ENCODE assay signal across 24 cellular contexts in the genomic region with DNA sequence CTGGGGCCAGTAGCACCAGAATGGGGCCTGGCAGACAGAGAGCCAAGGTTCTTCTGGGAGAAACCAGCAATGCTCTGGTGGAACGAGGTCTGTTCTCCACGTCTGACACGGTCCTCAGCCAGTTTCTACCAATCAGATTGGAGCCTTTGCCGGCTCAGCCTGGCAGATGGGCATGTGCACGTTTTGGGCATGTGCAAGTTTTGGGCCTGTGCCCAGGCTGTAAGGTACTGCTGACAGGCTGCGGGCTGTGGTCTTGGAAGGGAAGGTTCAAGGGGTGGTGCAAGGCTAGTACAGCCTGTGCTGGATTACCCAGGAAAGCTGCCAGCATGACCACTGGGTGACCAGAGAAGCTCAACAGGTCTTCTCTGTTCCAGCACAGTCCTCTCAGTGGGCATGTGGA.
DNase-seq lines count a peak whose midpoint lies in the region; ATAC-seq and TF ChIP-seq lines count a peak whose summit lies in the region.
"Had no signal": no experiment of that assay in that cellular context is flagged by ENCODE, and none has a peak within 500 bp of the region (broad histone marks: within the 10 kb centered on the region; RNA-seq: fewer than 3 reads in every experiment).

No MANE protein-coding gene starts in this region.

- peaks cover 25% of the 10 kb centered on the region for H3K4me1 Mint-ChIP-seq in GM23338

- DNase-seq in DMS 273 (lab: John Stamatoyannopoulos, UW; ENCODE audit: unreplicated experiment), result peak; percentile 92
- DNase-seq in MG63, result peak; percentile 17
- DNase-seq in fibroblast of mammary gland (ENCODE audit: low read depth), result peak; percentile 81
- DNase-seq in psoas muscle, result peak; percentile 67 to 79
- no peak for DNase-seq in GM23338 (ENCODE audit: low spot score)
- DNase-seq: activated CD4-positive, alpha-beta T cell treated with anti-CD3 and anti-CD28 coated beads, Interleukin-2, amount 50 U/mL, for 48 hours; activated gamma-delta T cell; brain microvascular endothelial cell; CD8-positive, alpha-beta T cell; DND-41; NCI-H1417 treated with DMSO at 0.1 percent for 48 hours; NCI-H82; PC-9; SJCRH30; stimulated activated CD4-positive, alpha-beta T cell treated with anti-CD3 and anti-CD28 coated beads, Interleukin-4, amount 100 ng/mL, for 24 hours; T-helper 2 cell had no signal

- H3K27me3 ChIP-seq in MG63 (no peaks in the 10 kb centered on the region), psoas muscle (ENCODE audit: insufficient read depth in 3 of 3, low read length in 2 of 3) (no peaks in the 10 kb centered on the region), GM23338 (ENCODE audit: insufficient read depth) (no peaks in the 10 kb centered on the region)
- H3K27me3 ChIP-seq: brain microvascular endothelial cell, SJCRH30 had no signal

- H3K36me3 Mint-ChIP-seq in GM23338 (ENCODE audit: low read depth), result no peaks in the 10 kb centered on the region
- H3K36me3 Mint-ChIP-seq: CD8-positive, alpha-beta T cell; mesothelial cell of epicardium; type B pancreatic cell had no signal

- TF ChIP-seq CTCF in fibroblast of mammary gland (conservative IDR thresholded peaks at IDR 0.05; ENCODE audit: control insufficient read depth, insufficient read depth, low read depth, low read length), result no peak
- no peak for TF ChIP-seq CTCF in psoas muscle (IDR thresholded peaks at IDR 0.05)
- no peak for TF ChIP-seq CTCF in GM23338 (conservative IDR thresholded peaks at IDR 0.05; ENCODE audit: low read depth in 2 of 2)

- no peaks in the 10 kb centered on the region for H3K79me2 ChIP-seq in GM23338 (replicated peaks; ENCODE audit: insufficient read depth)

- WGBS in psoas muscle, 3 donors, result 34 to 58% (median 37%) methylated on average over 6 of the region's 6 CpGs

- H3K9me3 Mint-ChIP-seq in GM23338, result no peaks in the 10 kb centered on the region
- H3K9me3 Mint-ChIP-seq: CD8-positive, alpha-beta T cell; nephron had no signal

- H3K27ac ChIP-seq in psoas muscle (no peak overlapping the region), GM23338 (ENCODE audit: low read depth) (no peak overlapping the region)
- H3K27ac ChIP-seq: brain microvascular endothelial cell, PC-9, SJCRH30 had no signal

- no peak overlapping the region for H3K27ac Mint-ChIP-seq in GM23338
- H3K27ac Mint-ChIP-seq: CD8-positive, alpha-beta T cell; mesothelial cell of epicardium; nephron; stimulated activated naive CD8-positive, alpha-beta T cell treated with anti-CD3 and anti-CD28 coated beads, Interleukin-15, Interleukin-2, amounts not matched to agents 100 ng/mL and 50 ng/mL, for 24 hours; type B pancreatic cell had no signal

- H3K9me3 ChIP-seq in MG63 (no peaks in the 10 kb centered on the region), psoas muscle (no peaks in the 10 kb centered on the region)
- H3K9me3 ChIP-seq: SJCRH30 had no signal

- H3K36me3 ChIP-seq in MG63, result no peaks in the 10 kb centered on the region
- H3K36me3 ChIP-seq in psoas muscle (ENCODE audit: insufficient read depth in 1 of 2, low read depth in 1 of 2), result no peaks in the 10 kb centered on the region
- no peaks in the 10 kb centered on the region for H3K36me3 ChIP-seq in GM23338 (ENCODE audit: insufficient read depth)
- H3K36me3 ChIP-seq: brain microvascular endothelial cell, SJCRH30 had no signal

- H3K4me2 ChIP-seq in GM23338, result no peak overlapping the region
- H3K4me2 ChIP-seq: PC-9, smooth muscle cell had no signal

- H3F3A ChIP-seq in GM23338 (replicated peaks; ENCODE audit: low read depth), result no peaks in the 10 kb centered on the region

- H3K4me1 ChIP-seq in psoas muscle (peaks cover 9% of the 10 kb centered on the region), GM23338 (ENCODE audit: insufficient read depth) (no peaks in the 10 kb centered on the region)
- H3K4me1 ChIP-seq: SJCRH30 had no signal

- H3K9me2 ChIP-seq in GM23338 (ENCODE audit: insufficient read depth), result no peaks in the 10 kb centered on the region

- H3K4me3 Mint-ChIP-seq in GM23338, result no peak overlapping the region
- H3K4me3 Mint-ChIP-seq: CD8-positive, alpha-beta T cell; mesothelial cell of epicardium; nephron; stimulated activated naive CD8-positive, alpha-beta T cell treated with anti-CD3 and anti-CD28 coated beads, Interleukin-15, Interleukin-2, amounts not matched to agents 100 ng/mL and 50 ng/mL, for 24 hours; type B pancreatic cell had no signal

- no peak overlapping the region for H3K4me3 ChIP-seq in MG63
- H3K4me3 ChIP-seq in fibroblast of mammary gland (ENCODE audit: control insufficient read depth, low read depth, low read length), result no peak overlapping the region
- no peak overlapping the region for H3K4me3 ChIP-seq in psoas muscle
- no peak overlapping the region for H3K4me3 ChIP-seq in GM23338
- H3K4me3 ChIP-seq: PC-9, SJCRH30, smooth muscle cell had no signal

- ATAC-seq in psoas muscle (peak; percentile 29 to 95 (median 86)), GM23338 (no peak), HG03520 (IDR thresholded peaks at IDR 0.05; ENCODE audit: unreplicated experiment) (no peak), GM18873 (IDR thresholded peaks at IDR 0.05; ENCODE audit: low FRiP score, unreplicated experiment) (no peak), HG03175 (IDR thresholded peaks at IDR 0.05; ENCODE audit: unreplicated experiment) (no peak)
- ATAC-seq: CD8-positive, alpha-beta T cell had no signal

- intact Hi-C loops in psoas muscle (cut with DNase I), result no loop called here

- H2AFZ ChIP-seq in GM23338, result no peak overlapping the region
- H2AFZ ChIP-seq: PC-9 had no signal

- H4K20me1 ChIP-seq in GM23338 (replicated peaks; ENCODE audit: insufficient read depth), result no peaks in the 10 kb centered on the region

- H3K27me3 Mint-ChIP-seq in GM23338 (ENCODE audit: insufficient read depth, low read depth, poor library complexity), result peaks cover 5% of the 10 kb centered on the region
- H3K27me3 Mint-ChIP-seq: stimulated activated naive CD8-positive, alpha-beta T cell treated with anti-CD3 and anti-CD28 coated beads, Interleukin-15, Interleukin-2, amounts not matched to agents 100 ng/mL and 50 ng/mL, for 24 hours had no signal

TF ChIP-seq in GM23338, 12 proteins besides CTCF, POLR2A, EP300 and RAD21 (continues in another document):
- TF ChIP-seq ZNF114 (CRISPR knock-in tag; IDR thresholded peaks at IDR 0.05), result no peak
- TF ChIP-seq, protein P1, sequence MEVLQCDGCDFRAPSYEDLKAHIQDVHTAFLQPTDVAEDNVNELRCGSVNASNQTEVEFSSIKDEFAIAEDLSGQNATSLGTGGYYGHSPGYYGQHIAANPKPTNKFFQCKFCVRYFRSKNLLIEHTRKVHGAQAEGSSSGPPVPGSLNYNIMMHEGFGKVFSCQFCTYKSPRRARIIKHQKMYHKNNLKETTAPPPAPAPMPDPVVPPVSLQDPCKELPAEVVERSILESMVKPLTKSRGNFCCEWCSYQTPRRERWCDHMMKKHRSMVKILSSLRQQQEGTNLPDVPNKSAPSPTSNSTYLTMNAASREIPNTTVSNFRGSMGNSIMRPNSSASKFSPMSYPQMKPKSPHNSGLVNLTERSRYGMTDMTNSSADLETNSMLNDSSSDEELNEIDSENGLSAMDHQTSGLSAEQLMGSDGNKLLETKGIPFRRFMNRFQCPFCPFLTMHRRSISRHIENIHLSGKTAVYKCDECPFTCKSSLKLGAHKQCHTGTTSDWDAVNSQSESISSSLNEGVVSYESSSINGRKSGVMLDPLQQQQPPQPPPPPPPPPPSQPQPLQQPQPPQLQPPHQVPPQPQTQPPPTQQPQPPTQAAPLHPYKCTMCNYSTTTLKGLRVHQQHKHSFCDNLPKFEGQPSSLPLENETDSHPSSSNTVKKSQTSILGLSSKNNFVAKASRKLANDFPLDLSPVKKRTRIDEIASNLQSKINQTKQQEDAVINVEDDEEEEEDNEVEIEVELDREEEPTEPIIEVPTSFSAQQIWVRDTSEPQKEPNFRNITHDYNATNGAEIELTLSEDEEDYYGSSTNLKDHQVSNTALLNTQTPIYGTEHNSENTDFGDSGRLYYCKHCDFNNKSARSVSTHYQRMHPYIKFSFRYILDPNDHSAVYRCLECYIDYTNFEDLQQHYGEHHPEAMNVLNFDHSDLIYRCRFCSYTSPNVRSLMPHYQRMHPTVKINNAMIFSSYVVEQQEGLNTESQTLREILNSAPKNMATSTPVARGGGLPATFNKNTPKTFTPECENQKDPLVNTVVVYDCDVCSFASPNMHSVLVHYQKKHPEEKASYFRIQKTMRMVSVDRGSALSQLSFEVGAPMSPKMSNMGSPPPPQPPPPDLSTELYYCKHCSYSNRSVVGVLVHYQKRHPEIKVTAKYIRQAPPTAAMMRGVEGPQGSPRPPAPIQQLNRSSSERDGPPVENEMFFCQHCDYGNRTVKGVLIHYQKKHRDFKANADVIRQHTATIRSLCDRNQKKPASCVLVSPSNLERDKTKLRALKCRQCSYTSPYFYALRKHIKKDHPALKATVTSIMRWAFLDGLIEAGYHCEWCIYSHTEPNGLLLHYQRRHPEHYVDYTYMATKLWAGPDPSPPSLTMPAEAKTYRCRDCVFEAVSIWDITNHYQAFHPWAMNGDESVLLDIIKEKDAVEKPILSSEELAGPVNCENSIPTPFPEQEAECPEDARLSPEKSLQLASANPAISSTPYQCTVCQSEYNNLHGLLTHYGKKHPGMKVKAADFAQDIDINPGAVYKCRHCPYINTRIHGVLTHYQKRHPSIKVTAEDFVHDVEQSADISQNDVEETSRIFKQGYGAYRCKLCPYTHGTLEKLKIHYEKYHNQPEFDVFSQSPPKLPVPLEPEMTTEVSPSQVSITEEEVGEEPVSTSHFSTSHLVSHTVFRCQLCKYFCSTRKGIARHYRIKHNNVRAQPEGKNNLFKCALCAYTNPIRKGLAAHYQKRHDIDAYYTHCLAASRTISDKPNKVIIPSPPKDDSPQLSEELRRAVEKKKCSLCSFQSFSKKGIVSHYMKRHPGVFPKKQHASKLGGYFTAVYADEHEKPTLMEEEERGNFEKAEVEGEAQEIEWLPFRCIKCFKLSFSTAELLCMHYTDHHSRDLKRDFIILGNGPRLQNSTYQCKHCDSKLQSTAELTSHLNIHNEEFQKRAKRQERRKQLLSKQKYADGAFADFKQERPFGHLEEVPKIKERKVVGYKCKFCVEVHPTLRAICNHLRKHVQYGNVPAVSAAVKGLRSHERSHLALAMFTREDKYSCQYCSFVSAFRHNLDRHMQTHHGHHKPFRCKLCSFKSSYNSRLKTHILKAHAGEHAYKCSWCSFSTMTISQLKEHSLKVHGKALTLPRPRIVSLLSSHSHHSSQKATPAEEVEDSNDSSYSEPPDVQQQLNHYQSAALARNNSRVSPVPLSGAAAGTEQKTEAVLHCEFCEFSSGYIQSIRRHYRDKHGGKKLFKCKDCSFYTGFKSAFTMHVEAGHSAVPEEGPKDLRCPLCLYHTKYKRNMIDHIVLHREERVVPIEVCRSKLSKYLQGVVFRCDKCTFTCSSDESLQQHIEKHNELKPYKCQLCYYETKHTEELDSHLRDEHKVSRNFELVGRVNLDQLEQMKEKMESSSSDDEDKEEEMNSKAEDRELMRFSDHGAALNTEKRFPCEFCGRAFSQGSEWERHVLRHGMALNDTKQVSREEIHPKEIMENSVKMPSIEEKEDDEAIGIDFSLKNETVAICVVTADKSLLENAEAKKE (CRISPR knock-in tag; IDR thresholded peaks at IDR 0.05), result no peak
- TF ChIP-seq CREB1 (CRISPR knock-in tag; IDR thresholded peaks at IDR 0.05; ENCODE audit: low read depth), result no peak

Comparison
In these comparisons a context has a peak if more than half of its experiments do, and no peak if none do; other contexts are left out.
1. ATAC-seq: peak in psoas muscle (4 of 4); none in GM23338 (single experiment), HG03520 (single experiment), GM18873 (single experiment) and HG03175 (single experiment).